ENCODE assay signal across 1 cellular context in the genomic region with DNA sequence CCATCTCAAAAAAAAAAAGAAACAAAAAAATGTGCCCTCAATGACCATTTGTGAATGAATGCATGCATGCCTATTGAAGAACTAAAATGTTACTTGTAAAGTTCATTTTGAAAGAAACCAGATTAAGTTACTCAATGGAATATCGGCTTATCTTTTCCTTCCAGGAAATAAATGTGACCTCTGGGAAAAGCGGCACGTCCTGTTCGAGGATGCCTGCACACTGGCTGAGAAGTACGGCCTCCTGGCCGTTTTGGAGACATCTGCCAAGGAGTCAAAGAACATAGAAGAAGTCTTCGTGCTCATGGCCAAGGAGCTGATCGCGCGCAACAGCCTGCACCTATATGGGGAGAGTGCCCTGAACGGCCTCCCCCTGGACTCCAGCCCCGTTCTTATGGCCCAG.
A peak's percentile ranks its signal among the peaks of the same experiment; 100 is the strongest.
TF ChIP-seq lines count a peak whose summit lies in the region.

No MANE protein-coding gene starts in this region.

TF ChIP-seq in K562, 482 proteins besides CTCF, POLR2A, EP300 and RAD21:
- TF ChIP-seq CTBP1 (IDR thresholded peaks at IDR 0.05; ENCODE audit: borderline replicate concordance) (no peak), RNF2 (IDR thresholded peaks at IDR 0.05) (0 out of 2 replicates have a peak, but pooled peaks have one; percentile 9)
